Comparison of ENCODE assay signal across 8 cellular contexts in genomic region chr6:16320533-16321340, GRCh38.
A peak's percentile ranks its signal among the peaks of the same experiment; 100 is the strongest.
DNase-seq lines count a peak whose midpoint lies in the region; ATAC-seq and TF ChIP-seq lines count a peak whose summit lies in the region.

No MANE protein-coding gene starts in this region.

- peak overlapping the region; percentile 64 to 84 for H3K27ac ChIP-seq in breast epithelium
- H3K27ac ChIP-seq in mesodermal cell (ENCODE audit: low read depth, low read length, severe bottlenecking), result peak overlapping the region; percentile 94

- H3K9me3 Mint-ChIP-seq in stimulated activated naive CD8-positive, alpha-beta T cell treated with anti-CD3 and anti-CD28 coated beads, Interleukin-15, Interleukin-2, amounts not matched to agents 100 ng/mL and 50 ng/mL, for 24 hours, result no peaks in the 10 kb centered on the region

- TF ChIP-seq POLR2A in breast epithelium (IDR thresholded peaks at IDR 0.05), result no peak

- H3K36me3 Mint-ChIP-seq in stimulated activated naive CD8-positive, alpha-beta T cell treated with anti-CD3 and anti-CD28 coated beads, Interleukin-15, Interleukin-2, amounts not matched to agents 100 ng/mL and 50 ng/mL, for 24 hours (ENCODE audit: low read depth), result peaks cover 8% of the 10 kb centered on the region

- H3K36me3 ChIP-seq in breast epithelium, result no peaks in the 10 kb centered on the region
- H3K36me3 ChIP-seq in mesodermal cell (ENCODE audit: control insufficient read depth, insufficient read depth, low read length), result peaks cover 3% of the 10 kb centered on the region

- no peak for ATAC-seq in stimulated activated naive CD8-positive, alpha-beta T cell treated with anti-CD3 and anti-CD28 coated beads, Interleukin-15, Interleukin-2, amounts not matched to agents 100 U/mL and 50 U/mL, for 24 hours

- H3K4me1 Mint-ChIP-seq in stimulated activated naive CD8-positive, alpha-beta T cell treated with anti-CD3 and anti-CD28 coated beads, Interleukin-15, Interleukin-2, amounts not matched to agents 100 ng/mL and 50 ng/mL, for 24 hours (ENCODE audit: low read depth), result peaks cover 87% of the 10 kb centered on the region

- H3K4me1 ChIP-seq in breast epithelium (peaks cover 4 to 12% of the 10 kb centered on the region in 2 donors), mesodermal cell (ENCODE audit: control insufficient read depth, insufficient read depth, low read length, poor library complexity, severe bottlenecking) (peaks cover 40% of the 10 kb centered on the region)

- H3K4me3 ChIP-seq in breast epithelium, result peak overlapping the region; percentile 11 to 45 (median 16)
- H3K4me3 ChIP-seq in mesodermal cell (ENCODE audit: extremely low read depth, insufficient read depth, low read length, poor library complexity, severe bottlenecking), result no peak overlapping the region

- no peak for TF ChIP-seq CTCF in breast epithelium (IDR thresholded peaks at IDR 0.05)

- WGBS in mesodermal cell (ENCODE audit: insufficient coverage in 2 of 2), 2 experiments, result 93 to 95% methylated on average over 19 to 21 of the region's 21 CpGs

- no peak for DNase-seq in stimulated activated naive CD8-positive, alpha-beta T cell treated with anti-CD3 and anti-CD28 coated beads, Interleukin-15, Interleukin-2, amounts not matched to agents 100 U/mL and 50 U/mL, for 24 hours
- DNase-seq in breast epithelium (ENCODE audit: low spot score in 2 of 2) (no peak), occipital lobe (lab: John Stamatoyannopoulos, UW) (no peak), GM19238 (ENCODE audit: insufficient read length, low spot score) (no peak), NCI-H345 treated with DMSO at 0.1 percent for 48 hours (lab: John Stamatoyannopoulos, UW; ENCODE audit: unreplicated experiment) (no peak)
- DNase-seq in NK-92 treated with Interleukin-12 subunit alpha and Interleukin-12 subunit beta, amount 100 ng/mL, for 24 hours (lab: John Stamatoyannopoulos, UW), result no peak

- H3K9me3 ChIP-seq in breast epithelium (no peaks in the 10 kb centered on the region), mesodermal cell (ENCODE audit: control insufficient read depth, low read length) (no peaks in the 10 kb centered on the region)

- H3K27me3 Mint-ChIP-seq in stimulated activated naive CD8-positive, alpha-beta T cell treated with anti-CD3 and anti-CD28 coated beads, Interleukin-15, Interleukin-2, amounts not matched to agents 100 ng/mL and 50 ng/mL, for 24 hours, result no peaks in the 10 kb centered on the region

- peak overlapping the region; percentile 87 for H3K27ac Mint-ChIP-seq in stimulated activated naive CD8-positive, alpha-beta T cell treated with anti-CD3 and anti-CD28 coated beads, Interleukin-15, Interleukin-2, amounts not matched to agents 100 ng/mL and 50 ng/mL, for 24 hours

- intact Hi-C loops in breast epithelium (cut with DNase I; ENCODE audit: low total_unique reads), result no loop called here

- peak overlapping the region; percentile 72 for H3K4me3 Mint-ChIP-seq in stimulated activated naive CD8-positive, alpha-beta T cell treated with anti-CD3 and anti-CD28 coated beads, Interleukin-15, Interleukin-2, amounts not matched to agents 100 ng/mL and 50 ng/mL, for 24 hours

- H3K27me3 ChIP-seq in breast epithelium, result no peaks in the 10 kb centered on the region
